Comparison of ENCODE assay signal across 1 cellular context in genomic region chr7:151017953-151018420, GRCh38.
TF ChIP-seq lines count a peak whose summit lies in the region.

No MANE protein-coding gene starts in this region.

TF ChIP-seq in K562, 482 proteins besides CTCF, POLR2A, EP300 and RAD21 (continued from another document and continues in another):
- TF ChIP-seq ZNF280A (IDR thresholded peaks at IDR 0.05; ENCODE audit: low read depth, partially characterized antibody) (no peak), E2F8 (IDR thresholded peaks at IDR 0.05; ENCODE audit: low read depth, partially characterized antibody) (peak; percentile 70), LCOR (CRISPR knock-in tag; IDR thresholded peaks at IDR 0.05) (peak; percentile 52; the same call in 1 of the 2 replicates), TCF7L2 (IDR thresholded peaks at IDR 0.05; ENCODE audit: low read depth, low read length) (no peak), MXD1 (CRISPR knock-in tag; IDR thresholded peaks at IDR 0.05; ENCODE audit: borderline replicate concordance, poor library complexity, severe bottlenecking) (no peak), MTA1 (IDR thresholded peaks at IDR 0.05; ENCODE audit: borderline replicate concordance) (peak; percentile 93), HDAC1 (IDR thresholded peaks at IDR 0.05) (peak in 1 of 2 experiments; percentile 91; a peak in 2 of 4 replicates), IRF1 (CRISPR knock-in tag; IDR thresholded peaks at IDR 0.05; ENCODE audit: borderline replicate concordance) (peak; percentile 58; the same call in 1 of the 2 replicates), E2F1 (CRISPR knock-in tag; IDR thresholded peaks at IDR 0.05) (peak; percentile 51; the same call in 1 of the 2 replicates), ATF3 (IDR thresholded peaks at IDR 0.05) (no peak), ATF3 (CRISPR knock-in tag; conservative IDR thresholded peaks at IDR 0.05) (no peak; the same call in 1 of the 2 replicates), ZNF175 (CRISPR knock-in tag; IDR thresholded peaks at IDR 0.05; ENCODE audit: low read depth) (no peak), BCL6 (CRISPR knock-in tag; IDR thresholded peaks at IDR 0.05) (no peak), REST (CRISPR knock-in tag; IDR thresholded peaks at IDR 0.05; ENCODE audit: low read depth) (peak; percentile 14; the same call in 1 of the 2 replicates), ZBTB12 (CRISPR knock-in tag; IDR thresholded peaks at IDR 0.05) (no peak), HNRNPH1 (optimal IDR thresholded peaks at IDR 0.05; ENCODE audit: low read depth, low read length) (no peak), GABPA (tag; conservative IDR thresholded peaks at IDR 0.05; ENCODE audit: low read depth) (no peak), RBM17 (IDR thresholded peaks at IDR 0.05; ENCODE audit: borderline replicate concordance, low read depth, low read length) (no peak), ZNF77 (CRISPR knock-in tag; IDR thresholded peaks at IDR 0.05) (no peak), ZNF134 (CRISPR knock-in tag; conservative IDR thresholded peaks at IDR 0.05) (0 out of 2 replicates have a peak, but pooled peaks have one; percentile 22), CGGBP1 (CRISPR knock-in tag; IDR thresholded peaks at IDR 0.05) (no peak), ZNF592 (IDR thresholded peaks at IDR 0.05) (peak; percentile 79), NFIC (IDR thresholded peaks at IDR 0.05) (peak; percentile 44; the same call in 1 of the 2 replicates), TGIF2 (CRISPR knock-in tag; IDR thresholded peaks at IDR 0.05) (no peak), STAT6 (CRISPR knock-in tag; IDR thresholded peaks at IDR 0.05) (no peak; the same call in 1 of the 2 replicates), TBL1XR1 (IDR thresholded peaks at IDR 0.05; ENCODE audit: low read length in 2 of 2) (no peak), ZEB2 (IDR thresholded peaks at IDR 0.05) (peak; percentile 52; the same call in 1 of the 2 replicates), NCOA1 (IDR thresholded peaks at IDR 0.05; ENCODE audit: low read depth) (0 out of 2 replicates have a peak, but pooled peaks have one; percentile 52), DEAF1 (CRISPR knock-in tag; IDR thresholded peaks at IDR 0.05) (peak; percentile 54; the same call in 1 of the 2 replicates), ZC3H11A (IDR thresholded peaks at IDR 0.05; ENCODE audit: low read depth, low read length) (no peak), PTRF (tag; IDR thresholded peaks at IDR 0.05) (no peak), RBBP5 (IDR thresholded peaks at IDR 0.05; ENCODE audit: borderline replicate concordance, insufficient read depth, low read length, poor library complexity, severe bottlenecking) (no peak), BCOR (IDR thresholded peaks at IDR 0.05) (peak; percentile 46; the same call in 1 of the 2 replicates)
